8 cellular contexts compared by ENCODE assay signal in genomic region chr15:79923068-79923514, GRCh38. TPM values are rescaled to one million over a fixed set of nuclear protein-coding genes. Genes with fewer than 3 reads are reported as not detected.
DNase-seq lines count a peak whose midpoint lies in the region; ATAC-seq and TF ChIP-seq lines count a peak whose summit lies in the region.

No MANE protein-coding gene starts in this region.

- H3F3A ChIP-seq in PC-3 (ENCODE audit: low read length, unreplicated experiment): no peaks in the 10 kb centered on the region

- peak overlapping the region; percentile 98 for H3K4me3 Mint-ChIP-seq in activated T-helper 17 cell treated with anti-CD3 and anti-CD28 coated beads, Interleukin-2, amount 50 U/mL, for 72 hours
- peak overlapping the region; percentile 96 for H3K4me3 Mint-ChIP-seq in nephron progenitor cell

- peaks cover 5% of the 10 kb centered on the region for H3K9me3 Mint-ChIP-seq in activated T-helper 17 cell treated with anti-CD3 and anti-CD28 coated beads, Interleukin-2, amount 50 U/mL, for 72 hours
- H3K9me3 Mint-ChIP-seq in nephron progenitor cell: peaks cover 61% of the 10 kb centered on the region

- H3K79me2 ChIP-seq in PC-3 (ENCODE audit: low read length): peaks cover 30% of the 10 kb centered on the region

- ATAC-seq in HG03378 (IDR thresholded peaks at IDR 0.05; ENCODE audit: unreplicated experiment): peak; percentile 27
- ATAC-seq in PC-3: peak; percentile 62
- ATAC-seq in activated T-helper 17 cell treated with anti-CD3 and anti-CD28 coated beads, Interleukin-2, amount 50 U/mL, for 72 hours (replicated peaks): peak; percentile 59

- TF ChIP-seq CTCF in PC-3 (conservative IDR thresholded peaks at IDR 0.05; ENCODE audit: low read depth, low read length) (no peak), nephron progenitor cell (IDR thresholded peaks at IDR 0.05) (no peak)

- H3K36me3 Mint-ChIP-seq in activated T-helper 17 cell treated with anti-CD3 and anti-CD28 coated beads, Interleukin-2, amount 50 U/mL, for 72 hours (ENCODE audit: low read depth): peaks cover 55% of the 10 kb centered on the region
- H3K36me3 Mint-ChIP-seq in nephron progenitor cell (ENCODE audit: low read depth): peaks cover 64% of the 10 kb centered on the region

- peak overlapping the region; percentile 96 for H3K27ac Mint-ChIP-seq in activated T-helper 17 cell treated with anti-CD3 and anti-CD28 coated beads, Interleukin-2, amount 50 U/mL, for 72 hours
- H3K27ac Mint-ChIP-seq in nephron progenitor cell: peak overlapping the region; percentile 99

- BruUV-seq in PC-3 (replicated peaks; lab: Mats Ljungman, UMichigan): no TSS peak

- no peaks in the 10 kb centered on the region for H3K9me2 ChIP-seq in PC-3 (replicated peaks; ENCODE audit: low read length)

- H3K4me3 ChIP-seq in PC-3 (ENCODE audit: low read length): peak overlapping the region; percentile 100
- H3K4me3 ChIP-seq in stomach smooth muscle (ENCODE audit: low read length in 2 of 2): peak overlapping the region; percentile 88

- POLR2A ChIA-PET in PC-3 (lab: Charles Lee; ENCODE audit: unreplicated experiment): interaction anchor here (0.7 kb wide), 1 partner anchor 28 kb away, joined by 3 read pairs; no protein-coding TSS in a partner anchor

- CTCF ChIA-PET in PC-3 (lab: Charles Lee): interaction anchor here (0.5 to 0.6 kb wide), 4 partner anchors 136 to 585 kb away, joined by 3 to 6 read pairs (median 4); partner anchors contain the start of gene ZFAND6

- H3K36me3 ChIP-seq in PC-3 (ENCODE audit: low read depth, low read length): peaks cover 38% of the 10 kb centered on the region
- no peaks in the 10 kb centered on the region for H3K36me3 ChIP-seq in stomach smooth muscle (ENCODE audit: control insufficient read depth in 2 of 2, insufficient read depth in 2 of 2, low read length in 2 of 2)

- no peaks in the 10 kb centered on the region for H4K20me1 ChIP-seq in PC-3 (ENCODE audit: low read length)

- H3K9me3 ChIP-seq in PC-3 (ENCODE audit: low read length) (peaks cover 10% of the 10 kb centered on the region; the same call in 1 of the 2 replicates), stomach smooth muscle (ENCODE audit: control insufficient read depth in 2 of 2, low read length in 2 of 2) (peaks cover 2 to 18% of the 10 kb centered on the region in 2 donors)

- DNase-seq in AML-193 (lab: John Stamatoyannopoulos, UW): peak; percentile 15 to 32
- DNase-seq in GM19238 (ENCODE audit: insufficient read length, low spot score): peak; percentile 71
- peak; percentile 49 for DNase-seq in PC-3
- DNase-seq in fibroblast of peridontal ligament (ENCODE audit: extremely low read depth): peak; percentile 17
- DNase-seq in nephron progenitor cell: peak; percentile 66

- intact Hi-C loops in PC-3 (cut with micrococcal nuclease): loop anchor here (1.0 to 2.0 kb wide), 2 partner anchors 70 to 136 kb away; partner anchors contain the start of gene ZFAND6

- H3K27ac ChIP-seq in PC-3 (ENCODE audit: low read length): peak overlapping the region; percentile 87
- peak overlapping the region; percentile 86 for H3K27ac ChIP-seq in stomach smooth muscle (ENCODE audit: low read length)

- H3K27me3 ChIP-seq in PC-3 (ENCODE audit: low read length): no peaks in the 10 kb centered on the region
- no peaks in the 10 kb centered on the region for H3K27me3 ChIP-seq in stomach smooth muscle (ENCODE audit: control insufficient read depth in 1 of 2, insufficient read depth in 2 of 2, low read length in 2 of 2)

- H2AFZ ChIP-seq in PC-3 (ENCODE audit: low read length): peak overlapping the region; percentile 98

- H3K9ac ChIP-seq in PC-3 (ENCODE audit: low read length) (peak overlapping the region; percentile 95), stomach smooth muscle (ENCODE audit: low read length in 2 of 2) (peak overlapping the region; percentile 85 to 91)

- H3K4me2 ChIP-seq in PC-3 (ENCODE audit: low read length): peak overlapping the region; percentile 85

- no peaks in the 10 kb centered on the region for H3K27me3 Mint-ChIP-seq in activated T-helper 17 cell treated with anti-CD3 and anti-CD28 coated beads, Interleukin-2, amount 50 U/mL, for 72 hours
- peaks cover 4% of the 10 kb centered on the region for H3K27me3 Mint-ChIP-seq in nephron progenitor cell (ENCODE audit: low read depth, poor library complexity)

- H3K4me1 ChIP-seq in PC-3 (ENCODE audit: insufficient read depth, low read length) (peaks cover 4% of the 10 kb centered on the region; the same call in 1 of the 2 replicates), stomach smooth muscle (ENCODE audit: control insufficient read depth, insufficient read depth, low read length) (peaks cover 13% of the 10 kb centered on the region)

- peaks cover 11% of the 10 kb centered on the region for H3K4me1 Mint-ChIP-seq in activated T-helper 17 cell treated with anti-CD3 and anti-CD28 coated beads, Interleukin-2, amount 50 U/mL, for 72 hours
- H3K4me1 Mint-ChIP-seq in nephron progenitor cell: peaks cover 43% of the 10 kb centered on the region

RNA-seq across cellular contexts. Expression of gene MTHFS, which starts 26.3 kb away (rescaled TPM):
- 28.8 and 53.1 TPM in 2 replicates for total RNA-seq in PC-3 (2014; rRNA removed)
- 10 to 100 TPM; 20.3 to 29.2 TPM for total RNA-seq in activated T-helper 17 cell treated with anti-CD3 and anti-CD28 coated beads, Interleukin-2, amount 50 U/mL, for 72 hours

RNA-seq across cellular contexts. Expression of gene BCL2A1, which starts 47.9 kb away (rescaled TPM):
- total RNA-seq in PC-3 (2014; rRNA removed): 16.9 and 21.1 TPM in 2 replicates
- total RNA-seq in activated T-helper 17 cell treated with anti-CD3 and anti-CD28 coated beads, Interleukin-2, amount 50 U/mL, for 72 hours: 10 to 100 TPM; 32.7 to 77.0 TPM

Comparison
In these comparisons a context has a peak if more than half of its experiments do, and no peak if none do; other contexts are left out.
1. Peak in every context shown above with its lines: DNase-seq, ATAC-seq, H3K4me3 ChIP-seq and H3K27ac ChIP-seq.
2. DNase-seq: peak in every context shown above with its lines; median percentile 71 in GM19238; 66 in nephron progenitor cell; 49 in PC-3; 24 in AML-193; 17 in fibroblast of peridontal ligament.